In genomic region chr15:48375767-48376166, GRCh38 we compare ENCODE assay signal across 37 cellular contexts. TPM values are rescaled to one million over a fixed set of nuclear protein-coding genes. Genes with fewer than 3 reads are reported as not detected.
DNase-seq lines count a peak whose midpoint lies in the region; ATAC-seq, FAIRE-seq and TF ChIP-seq lines count a peak whose summit lies in the region.
"Had no signal": no experiment of that assay in that cellular context is flagged by ENCODE, and none has a peak within 500 bp of the region (broad histone marks: within the 10 kb centered on the region; RNA-seq: fewer than 3 reads in every experiment).

No MANE protein-coding gene starts in this region.

- H3K27ac ChIP-seq in GM23248 (peak overlapping the region; percentile 95), esophagus muscularis mucosa (replicated peaks in 1 of 4) (no peak overlapping the region), caudate nucleus (ENCODE audit: low read depth, low read length) (no peak overlapping the region)
- H3K27ac ChIP-seq: 22Rv1; A549; BLaER1; BLaER1 treated with 17β-estradiol and CSF1 and Interleukin-3, amounts not matched to agents 10 nM and 100 nM; C4-2B had no signal

- H2AFZ ChIP-seq in GM23248, result no peak overlapping the region

- ATAC-seq in GM19035 (IDR thresholded peaks at IDR 0.05; ENCODE audit: unreplicated experiment), result no peak
- ATAC-seq: A549; CD8-positive, alpha-beta T cell had no signal

- intact Hi-C loops in esophagus muscularis mucosa (cut with DNase I), result no loop called here

- H3K9me2 ChIP-seq in GM23248 (ENCODE audit: insufficient read depth), result no peaks in the 10 kb centered on the region

- no peak overlapping the region for H3K4me2 ChIP-seq in GM23248 (ENCODE audit: unreplicated experiment)
- H3K4me2 ChIP-seq: A549; BLaER1; BLaER1 treated with 17β-estradiol and CSF1 and Interleukin-3, amounts not matched to agents 10 nM and 100 nM had no signal

- H3F3A ChIP-seq in GM23248 (ENCODE audit: insufficient read depth), result peaks cover 45% of the 10 kb centered on the region

- H3K4me1 ChIP-seq in GM23248 (ENCODE audit: insufficient read depth) (peaks cover 40% of the 10 kb centered on the region), esophagus muscularis mucosa (no peaks in the 10 kb centered on the region)
- H3K4me1 ChIP-seq: BE2C; BLaER1; BLaER1 treated with 17β-estradiol and CSF1 and Interleukin-3, amounts not matched to agents 10 nM and 100 nM; Caco-2 had no signal

- H3K4me3 Mint-ChIP-seq in nephron progenitor cell, result no peak overlapping the region
- H3K4me3 Mint-ChIP-seq: B cell; CD14-positive monocyte; CD4-positive, alpha-beta T cell; CD4-positive, CD25-positive, alpha-beta regulatory T cell; CD8-positive, alpha-beta memory T cell; CD8-positive, alpha-beta T cell had no signal

- no peaks in the 10 kb centered on the region for H3K36me3 ChIP-seq in GM23248 (ENCODE audit: low read depth)
- no peaks in the 10 kb centered on the region for H3K36me3 ChIP-seq in bronchial epithelial cell (ENCODE audit: control insufficient read depth, insufficient read depth, low read length)
- no peaks in the 10 kb centered on the region for H3K36me3 ChIP-seq in esophagus muscularis mucosa
- H3K36me3 ChIP-seq: BE2C; BLaER1; BLaER1 treated with 17β-estradiol and CSF1 and Interleukin-3, amounts not matched to agents 10 nM and 100 nM had no signal

- H3K9me3 ChIP-seq in GM23248 (ENCODE audit: low read depth) (no peaks in the 10 kb centered on the region), esophagus muscularis mucosa (no peaks in the 10 kb centered on the region)
- H3K9me3 ChIP-seq: A549, BE2C, Caco-2 had no signal

- WGBS in GM23248 (ENCODE audit: low coverage in 1 of 2, low lambda C conversion rate in 2 of 2, missing lambda C conversion rate in 2 of 2), 2 experiments, result 93 to 97% methylated on average over 2 of the region's 2 CpGs
- 95% methylated on average over 2 of the region's 2 CpGs for WGBS in esophagus muscularis mucosa

- no peaks in the 10 kb centered on the region for H4K20me1 ChIP-seq in GM23248 (ENCODE audit: insufficient read depth)
- H4K20me1 ChIP-seq: BLaER1; BLaER1 treated with 17β-estradiol and CSF1 and Interleukin-3, amounts not matched to agents 10 nM and 100 nM had no signal

- TF ChIP-seq POLR2A in esophagus muscularis mucosa (IDR thresholded peaks at IDR 0.05; ENCODE audit: low read depth), result no peak

- no peak overlapping the region for H3K9ac ChIP-seq in GM23248
- H3K9ac ChIP-seq: BLaER1; BLaER1 treated with 17β-estradiol and CSF1 and Interleukin-3, amounts not matched to agents 10 nM and 100 nM had no signal

- TF ChIP-seq CTCF in bronchial epithelial cell (IDR thresholded peaks at IDR 0.05; ENCODE audit: insufficient read depth, low read length, severe bottlenecking) (no peak), esophagus muscularis mucosa (IDR thresholded peaks at IDR 0.05) (no peak), nephron progenitor cell (IDR thresholded peaks at IDR 0.05) (no peak)

- DNase-seq in GM23248, result no peak
- no peak for DNase-seq in bronchial epithelial cell (ENCODE audit: low read depth)
- peak; percentile 62 for DNase-seq in esophagus muscularis mucosa (ENCODE audit: extremely low spot score)
- no peak for DNase-seq in nephron progenitor cell
- DNase-seq in NCI-H524 treated with DMSO at 0.1 percent for 48 hours (lab: John Stamatoyannopoulos, UW), result no peak
- DNase-seq in caudate nucleus (lab: John Stamatoyannopoulos, UW), result no peak
- DNase-seq in islet precursor cell, result no peak
- DNase-seq: 8988T; ACHN; AML-193; BE2C; C1 segment of cervical spinal cord; Caco-2; Calu3; CD4-positive, alpha-beta memory T cell; CD4-positive, alpha-beta T cell; CD4-positive, CD25-positive, alpha-beta regulatory T cell; CD8-positive, alpha-beta memory T cell; CD8-positive, alpha-beta T cell; COR-L47; DMS 273 treated with DMSO at 0.1 percent for 48 hours; DMS153; DMS53; DMS79; DMS79 treated with DMSO at 0.1 percent for 48 hours; DND-41; EL had no signal

- TF ChIP-seq EP300 in esophagus muscularis mucosa (IDR thresholded peaks at IDR 0.05), result no peak

- FAIRE-seq in bronchial epithelial cell (lab: Jason Lieb, UNC), result peak; percentile 7
- FAIRE-seq: A204.1, A549, D721Med had no signal

- peaks cover 19% of the 10 kb centered on the region for H3K27me3 Mint-ChIP-seq in nephron progenitor cell (ENCODE audit: low read depth, poor library complexity)

- no peaks in the 10 kb centered on the region for H3K4me1 Mint-ChIP-seq in nephron progenitor cell
- H3K4me1 Mint-ChIP-seq: B cell; CD14-positive monocyte; CD4-positive, alpha-beta memory T cell; CD4-positive, CD25-positive, alpha-beta regulatory T cell; CD8-positive, alpha-beta memory T cell had no signal

- H3K4me3 ChIP-seq in GM23248, result no peak overlapping the region
- H3K4me3 ChIP-seq in bronchial epithelial cell (ENCODE audit: low read depth, low read length), result no peak overlapping the region
- H3K4me3 ChIP-seq in esophagus muscularis mucosa, result no peak overlapping the region
- H3K4me3 ChIP-seq: A549; BLaER1; BLaER1 treated with 17β-estradiol and CSF1 and Interleukin-3, amounts not matched to agents 10 nM and 100 nM had no signal

- H3K27ac Mint-ChIP-seq in nephron progenitor cell, result peak overlapping the region; percentile 67
- H3K27ac Mint-ChIP-seq: B cell; CD4-positive, alpha-beta memory T cell; CD4-positive, alpha-beta T cell; CD4-positive, CD25-positive, alpha-beta regulatory T cell; CD8-positive, alpha-beta memory T cell; CD8-positive, alpha-beta T cell had no signal

- peaks cover 33% of the 10 kb centered on the region for H3K9me3 Mint-ChIP-seq in nephron progenitor cell
- H3K9me3 Mint-ChIP-seq: CD4-positive, alpha-beta T cell; CD8-positive, alpha-beta T cell had no signal

- no peaks in the 10 kb centered on the region for H3K79me2 ChIP-seq in GM23248 (ENCODE audit: insufficient read depth)

- H3K27me3 ChIP-seq in GM23248 (replicated peaks; ENCODE audit: insufficient read depth) (no peaks in the 10 kb centered on the region), bronchial epithelial cell (ENCODE audit: control insufficient read depth, insufficient read depth, low read length) (no peaks in the 10 kb centered on the region), esophagus muscularis mucosa (no peaks in the 10 kb centered on the region)
- H3K27me3 ChIP-seq: BE2C; BLaER1; BLaER1 treated with 17β-estradiol and CSF1 and Interleukin-3, amounts not matched to agents 10 nM and 100 nM had no signal

- peaks cover 6% of the 10 kb centered on the region for H3K36me3 Mint-ChIP-seq in nephron progenitor cell (ENCODE audit: low read depth)
- H3K36me3 Mint-ChIP-seq: CD14-positive monocyte; CD4-positive, alpha-beta memory T cell; CD4-positive, CD25-positive, alpha-beta regulatory T cell; CD8-positive, alpha-beta memory T cell; CD8-positive, alpha-beta T cell had no signal

- in situ Hi-C loops in GM23248 (cut with MboI), result no loop called here

RNA-seq across cellular contexts. Expression of gene DUT, which starts 44.5 kb away (rescaled TPM):
- total RNA-seq in GM23248 (2014; rRNA removed; shearing (Covaris generic)), result 78.0 and 80.6 TPM in 2 replicates
- 149 and 156 TPM in 2 replicates for polyA plus RNA-seq in GM23248 (2016; fragmentation: Nextera tagmentation; extraction: Ambion mirVana)
- total RNA-seq in bronchial epithelial cell (25.5 and 30.8 TPM in 2 replicates), esophagus muscularis mucosa (100 to 1,000 TPM in 1 of 4 donors, 10 to 100 TPM in 3; 82.0 to 121 (median 92.8) TPM)
